30 cellular contexts compared by ENCODE assay signal in the genomic region with DNA sequence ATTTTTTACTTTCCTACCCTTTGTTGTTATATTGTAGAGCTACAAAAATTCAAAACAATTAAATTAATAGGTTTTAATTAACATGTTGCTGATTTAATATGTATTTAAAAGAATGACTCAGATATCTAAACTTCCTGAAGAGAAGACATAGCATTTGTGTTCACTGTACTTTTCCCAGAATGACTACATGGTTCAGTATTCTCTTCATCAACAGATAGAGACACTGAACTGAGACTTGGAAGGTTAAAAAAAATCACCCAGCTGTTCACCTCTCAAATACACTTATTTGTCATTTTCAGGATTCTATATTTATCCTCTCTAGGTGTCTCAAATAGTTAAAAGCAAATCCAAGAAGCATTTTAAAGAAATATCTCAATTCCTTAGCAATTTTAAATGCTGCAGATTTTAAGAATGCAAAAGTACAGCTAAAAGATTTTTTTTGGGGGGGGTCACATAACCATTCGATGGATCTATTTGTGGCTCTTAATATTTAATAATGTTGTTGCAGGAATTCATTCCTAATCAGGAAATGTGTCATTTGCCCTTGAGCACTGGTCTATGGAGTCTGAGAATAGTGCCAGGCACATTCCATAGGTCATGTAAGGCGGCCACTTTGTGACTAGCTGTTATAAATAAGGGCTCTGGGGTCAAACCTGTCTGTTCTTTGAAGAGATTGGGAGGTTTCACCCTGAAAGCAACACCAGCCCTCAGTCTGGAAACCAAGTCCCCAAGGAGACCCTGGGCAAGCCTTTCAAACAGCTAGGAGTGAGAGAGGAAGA.
A peak's percentile ranks its signal among the peaks of the same experiment; 100 is the strongest.
DNase-seq lines count a peak whose midpoint lies in the region; ATAC-seq and TF ChIP-seq lines count a peak whose summit lies in the region.
"Had no signal": no experiment of that assay in that cellular context is flagged by ENCODE, and none has a peak within 500 bp of the region (broad histone marks: within the 10 kb centered on the region; RNA-seq: fewer than 3 reads in every experiment).

No MANE protein-coding gene starts in this region.

- TF ChIP-seq CTCF in AG04450 (IDR thresholded peaks at IDR 0.05; ENCODE audit: low read depth, low read length): no peak
- no peak for TF ChIP-seq CTCF in HFFc6 (IDR thresholded peaks at IDR 0.05)
- no peak for TF ChIP-seq CTCF in brain microvascular endothelial cell (IDR thresholded peaks at IDR 0.05; ENCODE audit: low read depth, low read length, missing control alignments)
- TF ChIP-seq CTCF in prostate gland (IDR thresholded peaks at IDR 0.05): no peak

- intact Hi-C loops in prostate gland (cut with DNase I): no loop called here

- POLR2A ChIA-PET in AG04450 (lab: Yijun Ruan, JAX): no interaction called here

- peak overlapping the region; percentile 45 for H3K27ac Mint-ChIP-seq in HFFc6
- no peak overlapping the region for H3K27ac Mint-ChIP-seq in activated T-cell treated with anti-CD3 and anti-CD28 coated beads, Interleukin-2, amount 50 U/mL, for 24 hours
- H3K27ac Mint-ChIP-seq: activated CD4-positive, alpha-beta memory T cell treated with anti-CD3 and anti-CD28 coated beads, Interleukin-2, amount 10 ng/mL, durations not matched to agents 7 days and 5 days; immature natural killer cell; naive B cell had no signal

- H3K36me3 Mint-ChIP-seq in HFFc6 (ENCODE audit: low read depth): no peaks in the 10 kb centered on the region
- H3K36me3 Mint-ChIP-seq in activated T-cell treated with anti-CD3 and anti-CD28 coated beads, Interleukin-2, amount 50 U/mL, for 24 hours (ENCODE audit: low read depth): no peaks in the 10 kb centered on the region
- H3K36me3 Mint-ChIP-seq: immature natural killer cell, naive B cell had no signal

- WGBS in prostate gland: 75% methylated on average over 2 of the region's 2 CpGs

- CTCF ChIA-PET in AG04450 (lab: Charles Lee): interaction anchor here (0.5 kb wide), 1 partner anchor 37 kb away, joined by 4 read pairs; no protein-coding TSS in a partner anchor

- DNase-seq in AG04450 (ENCODE audit: low read depth, low spot score): peak; percentile 13
- DNase-seq in HFFc6: peak; percentile 32
- no peak for DNase-seq in brain microvascular endothelial cell
- peak; percentile 25 for DNase-seq in kidney glomerular epithelial cell (lab: John Stamatoyannopoulos, UW)
- DNase-seq in activated T-cell treated with anti-CD3 and anti-CD28 coated beads, Interleukin-2, amount 50 U/mL, for 24 hours: no peak
- no peak for DNase-seq in prostate gland (ENCODE audit: low spot score)
- DNase-seq in NCI-H510A (lab: John Stamatoyannopoulos, UW): no peak
- DNase-seq: activated CD4-positive, alpha-beta memory T cell treated with anti-CD3 and anti-CD28 coated beads, Interleukin-2, amount 10 ng/mL, durations not matched to agents 7 days and 5 days; activated gamma-delta T cell treated with Interleukin-2 at 50 U/mL for 16 hours; activated T-cell treated with anti-CD3 and anti-CD28 coated beads for 4 hours; amygdala; C1 segment of cervical spinal cord; Calu3; cerebellar nuclear complex; effector CD8-positive, alpha-beta T cell; GF-D8; heart right ventricle; immature natural killer cell; naive B cell; NCI-H1092 treated with DMSO at 0.1 percent for 48 hours; NCI-H2029 treated with DMSO at 0.1 percent for 48 hours; NCI-H446 treated with DMSO at 0.1 percent for 48 hours; ovary; sigmoid colon; stimulated activated CD4-positive, alpha-beta T cell treated with anti-CD3 and anti-CD28 coated beads, Interleukin-2, amount 100 ng/mL, for 48 hours; stimulated activated naive CD8-positive, alpha-beta T cell treated with anti-CD3 and anti-CD28 coated beads, Interleukin-15, Interleukin-2, amounts not matched to agents 100 U/mL and 50 U/mL, for 24 hours; tibial artery had no signal

- H3K4me1 ChIP-seq in prostate gland (replicated peaks): no peaks in the 10 kb centered on the region
- H3K4me1 ChIP-seq: tibial artery had no signal

- no peaks in the 10 kb centered on the region for H3K27me3 ChIP-seq in AG04450 (ENCODE audit: control insufficient read depth, insufficient read depth, low read length)
- H3K27me3 ChIP-seq in brain microvascular endothelial cell (replicated peaks): no peaks in the 10 kb centered on the region
- H3K27me3 ChIP-seq in prostate gland (replicated peaks; ENCODE audit: insufficient read depth): no peaks in the 10 kb centered on the region
- H3K27me3 ChIP-seq: heart right ventricle, ovary, sigmoid colon, tibial artery had no signal

- H3K9me3 ChIP-seq in AG04450 (ENCODE audit: control insufficient read depth, insufficient read depth, low read length) (no peaks in the 10 kb centered on the region), prostate gland (no peaks in the 10 kb centered on the region)
- H3K9me3 ChIP-seq: heart right ventricle, ovary, sigmoid colon, tibial artery had no signal

- H3K27me3 Mint-ChIP-seq in HFFc6 (ENCODE audit: insufficient read depth): no peaks in the 10 kb centered on the region; the same call in 1 of the 2 replicates
- H3K27me3 Mint-ChIP-seq in activated T-cell treated with anti-CD3 and anti-CD28 coated beads, Interleukin-2, amount 50 U/mL, for 24 hours: no peaks in the 10 kb centered on the region
- H3K27me3 Mint-ChIP-seq: activated CD4-positive, alpha-beta memory T cell treated with anti-CD3 and anti-CD28 coated beads, Interleukin-2, amount 10 ng/mL, durations not matched to agents 7 days and 5 days; naive B cell had no signal

- H3K4me3 ChIP-seq in AG04450 (ENCODE audit: low read depth, low read length) (no peak overlapping the region), brain microvascular endothelial cell (ENCODE audit: low read depth, low read length) (no peak overlapping the region), prostate gland (no peak overlapping the region)
- H3K4me3 ChIP-seq: heart right ventricle, lung, ovary, sigmoid colon, tibial artery had no signal

- H3K36me3 ChIP-seq in brain microvascular endothelial cell (replicated peaks): no peaks in the 10 kb centered on the region
- H3K36me3 ChIP-seq in prostate gland: no peaks in the 10 kb centered on the region
- H3K36me3 ChIP-seq: heart right ventricle, ovary, sigmoid colon, tibial artery had no signal

- H3K27ac ChIP-seq in AG04450 (ENCODE audit: low read depth, low read length) (no peak overlapping the region), brain microvascular endothelial cell (peak overlapping the region; percentile 36), prostate gland (no peak overlapping the region)
- H3K27ac ChIP-seq: heart right ventricle, ovary, RWPE1, sigmoid colon, tibial artery had no signal

- peaks cover 22% of the 10 kb centered on the region for H3K4me1 Mint-ChIP-seq in HFFc6 (ENCODE audit: low read depth)
- no peaks in the 10 kb centered on the region for H3K4me1 Mint-ChIP-seq in activated T-cell treated with anti-CD3 and anti-CD28 coated beads, Interleukin-2, amount 50 U/mL, for 24 hours (ENCODE audit: low read depth)
- H3K4me1 Mint-ChIP-seq: activated CD4-positive, alpha-beta memory T cell treated with anti-CD3 and anti-CD28 coated beads, Interleukin-2, amount 10 ng/mL, durations not matched to agents 7 days and 5 days; immature natural killer cell; naive B cell had no signal

- no peaks in the 10 kb centered on the region for H3K9me3 Mint-ChIP-seq in HFFc6
- no peaks in the 10 kb centered on the region for H3K9me3 Mint-ChIP-seq in activated T-cell treated with anti-CD3 and anti-CD28 coated beads, Interleukin-2, amount 50 U/mL, for 24 hours
- H3K9me3 Mint-ChIP-seq: activated CD4-positive, alpha-beta memory T cell treated with anti-CD3 and anti-CD28 coated beads, Interleukin-2, amount 10 ng/mL, durations not matched to agents 7 days and 5 days had no signal

- ATAC-seq in HG02759 (IDR thresholded peaks at IDR 0.05; ENCODE audit: unreplicated experiment): no peak
- ATAC-seq: stimulated activated naive CD8-positive, alpha-beta T cell treated with anti-CD3 and anti-CD28 coated beads, Interleukin-15, Interleukin-2, amounts not matched to agents 100 U/mL and 50 U/mL, for 24 hours had no signal

- H3K4me3 Mint-ChIP-seq in HFFc6: peak overlapping the region; percentile 23
- H3K4me3 Mint-ChIP-seq in activated T-cell treated with anti-CD3 and anti-CD28 coated beads, Interleukin-2, amount 50 U/mL, for 24 hours: no peak overlapping the region
- H3K4me3 Mint-ChIP-seq: activated CD4-positive, alpha-beta memory T cell treated with anti-CD3 and anti-CD28 coated beads, Interleukin-2, amount 10 ng/mL, durations not matched to agents 7 days and 5 days; immature natural killer cell; naive B cell had no signal

- in situ Hi-C loops in brain microvascular endothelial cell (cut with HindIII; ENCODE audit: low pct_ligation_motif_present, low sequenced_read_pairs): no loop called here

- no peak for TF ChIP-seq POLR2A in prostate gland (IDR thresholded peaks at IDR 0.05)

Comparison
In these comparisons a context has a peak if more than half of its experiments do, and no peak if none do; other contexts are left out.
1. DNase-seq: peak in AG04450 (single experiment), HFFc6 (single experiment) and kidney glomerular epithelial cell (single experiment); none in brain microvascular endothelial cell (single experiment), activated T-cell treated with anti-CD3 and anti-CD28 coated beads, Interleukin-2, amount 50 U/mL, for 24 hours (single experiment), prostate gland (single experiment) and NCI-H510A (single experiment).